In the genomic region with DNA sequence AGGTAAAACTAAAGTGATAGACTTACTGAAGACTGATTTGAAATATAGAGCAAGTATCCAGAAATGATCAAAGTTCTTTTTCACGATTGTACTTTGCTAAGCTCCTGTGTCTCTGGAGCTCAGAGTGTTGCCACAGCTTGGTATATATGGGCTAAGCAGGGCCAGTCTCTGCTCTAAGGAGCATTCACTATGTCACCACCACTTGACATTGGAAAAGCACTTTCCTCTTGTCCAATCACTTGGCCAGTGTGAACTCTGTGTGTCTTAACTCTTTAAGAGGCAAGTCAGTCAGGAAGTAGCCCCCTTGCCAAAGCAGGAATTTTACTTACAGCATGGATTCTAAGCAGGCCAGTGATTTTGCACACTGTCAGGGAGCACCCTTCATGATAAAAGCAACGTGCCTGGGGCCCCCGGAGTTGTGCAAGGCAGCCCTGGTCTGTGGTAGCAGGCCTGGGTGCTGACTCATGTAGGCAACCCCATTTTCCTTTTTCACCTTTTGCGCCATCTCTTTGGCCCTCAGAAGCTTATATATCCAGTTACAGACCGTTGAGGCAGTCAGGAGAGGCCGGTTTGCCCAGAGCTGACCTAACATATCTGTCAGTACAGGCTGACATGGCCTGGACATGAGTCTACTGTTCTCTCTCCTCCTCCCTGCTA, we compare ENCODE assay signal across 1 cellular context.
A peak's percentile ranks its signal among the peaks of the same experiment; 100 is the strongest.
TF ChIP-seq lines count a peak whose summit lies in the region.

No MANE protein-coding gene starts in this region.

TF ChIP-seq in HepG2, 621 proteins besides CTCF, POLR2A, EP300 and RAD21 (continued from another document):
- TF ChIP-seq, protein P1, sequence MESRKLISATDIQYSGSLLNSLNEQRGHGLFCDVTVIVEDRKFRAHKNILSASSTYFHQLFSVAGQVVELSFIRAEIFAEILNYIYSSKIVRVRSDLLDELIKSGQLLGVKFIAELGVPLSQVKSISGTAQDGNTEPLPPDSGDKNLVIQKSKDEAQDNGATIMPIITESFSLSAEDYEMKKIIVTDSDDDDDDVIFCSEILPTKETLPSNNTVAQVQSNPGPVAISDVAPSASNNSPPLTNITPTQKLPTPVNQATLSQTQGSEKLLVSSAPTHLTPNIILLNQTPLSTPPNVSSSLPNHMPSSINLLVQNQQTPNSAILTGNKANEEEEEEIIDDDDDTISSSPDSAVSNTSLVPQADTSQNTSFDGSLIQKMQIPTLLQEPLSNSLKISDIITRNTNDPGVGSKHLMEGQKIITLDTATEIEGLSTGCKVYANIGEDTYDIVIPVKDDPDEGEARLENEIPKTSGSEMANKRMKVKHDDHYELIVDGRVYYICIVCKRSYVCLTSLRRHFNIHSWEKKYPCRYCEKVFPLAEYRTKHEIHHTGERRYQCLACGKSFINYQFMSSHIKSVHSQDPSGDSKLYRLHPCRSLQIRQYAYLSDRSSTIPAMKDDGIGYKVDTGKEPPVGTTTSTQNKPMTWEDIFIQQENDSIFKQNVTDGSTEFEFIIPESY (CRISPR knock-in tag; IDR thresholded peaks at IDR 0.05): peak; percentile 16; the same call in 1 of the 2 replicates
- TF ChIP-seq CEBPB (IDR thresholded peaks at IDR 0.05; ENCODE audit: borderline replicate concordance, low read depth, low read length) (peak; percentile 57; the same call in 1 of the 2 replicates), ZNF263 (CRISPR knock-in tag; IDR thresholded peaks at IDR 0.05) (0 out of 2 replicates have a peak, but pooled peaks have one; percentile 13), FOSL2 (CRISPR knock-in tag; IDR thresholded peaks at IDR 0.05) (peak; percentile 58)
